27 cellular contexts compared by ENCODE assay signal in genomic region chr6:43820486-43820885, GRCh38.
"Had no signal": no experiment of that assay in that cellular context is flagged by ENCODE, and none has a peak within 500 bp of the region (broad histone marks: within the 10 kb centered on the region; RNA-seq: fewer than 3 reads in every experiment).

No MANE protein-coding gene starts in this region.

- H3K9me3 Mint-ChIP-seq: dendritic cell treated with granulocyte-macrophage colony-stimulating factor and Interleukin-4, amounts not matched to agents 40 ng/mL and 50 ng/mL, for 4 days; effector memory CD8-positive, alpha-beta T cell; endodermal cell had no signal

- H3K9me3 ChIP-seq: colonic mucosa, esophagus muscularis mucosa, esophagus squamous epithelium, gastrocnemius medialis, gastroesophageal sphincter had no signal

- H3K27ac Mint-ChIP-seq: dendritic cell treated with granulocyte-macrophage colony-stimulating factor and Interleukin-4, amounts not matched to agents 40 ng/mL and 50 ng/mL, for 4 days; effector memory CD8-positive, alpha-beta T cell; endodermal cell had no signal

- ATAC-seq: effector memory CD8-positive, alpha-beta T cell; esophagus mucosa; foreskin keratinocyte; gastrocnemius medialis; gastroesophageal sphincter had no signal

- H3K27me3 ChIP-seq: colonic mucosa, esophagus muscularis mucosa, esophagus squamous epithelium, gastrocnemius medialis, gastroesophageal sphincter had no signal

- FAIRE-seq: colon, endometrium, endothelial cell of umbilical vein, frontal cortex had no signal

- H3K36me3 ChIP-seq: colonic mucosa, esophagus muscularis mucosa, esophagus squamous epithelium, gastrocnemius medialis, gastroesophageal sphincter had no signal

- H3K4me3 ChIP-seq: colonic mucosa, coronary artery, dorsolateral prefrontal cortex, esophagus muscularis mucosa, esophagus squamous epithelium, gastrocnemius medialis, gastroesophageal sphincter had no signal

- H3K4me1 ChIP-seq: esophagus muscularis mucosa, foreskin keratinocyte, gastroesophageal sphincter had no signal

- DNase-seq: colonic mucosa; cortex of kidney; dermis blood vessel endothelial cell; dorsolateral prefrontal cortex; effector CD4-positive, alpha-beta T cell; effector CD8-positive, alpha-beta T cell; effector memory CD4-positive, alpha-beta T cell; effector memory CD8-positive, alpha-beta T cell; endodermal cell; erythroblast; esophagus squamous epithelium; foreskin fibroblast; foreskin keratinocyte; foreskin melanocyte; gastrocnemius medialis; glutamatergic neuron; head of caudate nucleus had no signal

- H3K4me3 Mint-ChIP-seq: dendritic cell treated with granulocyte-macrophage colony-stimulating factor and Interleukin-4, amounts not matched to agents 40 ng/mL and 50 ng/mL, for 4 days; effector memory CD8-positive, alpha-beta T cell; endodermal cell had no signal

- H3K27ac ChIP-seq: colonic mucosa, coronary artery, dorsolateral prefrontal cortex, epithelial cell of prostate, esophagus muscularis mucosa, esophagus squamous epithelium, foreskin keratinocyte, gastrocnemius medialis, gastroesophageal sphincter had no signal
